Comparison of ENCODE assay signal across 28 cellular contexts in genomic region chr20:47466704-47467459, GRCh38. TPM values are rescaled to one million over a fixed set of nuclear protein-coding genes. Genes with fewer than 3 reads are reported as not detected.
DNase-seq lines count a peak whose midpoint lies in the region; ATAC-seq, FAIRE-seq and TF ChIP-seq lines count a peak whose summit lies in the region.
"Had no signal": no experiment of that assay in that cellular context is flagged by ENCODE, and none has a peak within 500 bp of the region (broad histone marks: within the 10 kb centered on the region; RNA-seq: fewer than 3 reads in every experiment).

No MANE protein-coding gene starts in this region.

- no peak overlapping the region for H3K9ac ChIP-seq in Karpas-422 (ENCODE audit: low read length)

- no peaks in the 10 kb centered on the region for H3K9me3 ChIP-seq in Karpas-422 (ENCODE audit: low read length)
- H3K9me3 ChIP-seq: heart left ventricle, Peyer's patch, tibial nerve had no signal

- no peaks in the 10 kb centered on the region for H3K9me3 Mint-ChIP-seq in stimulated activated memory B cell treated with anti-CD40 and anti-IgM and Interleukin-4, amounts not matched to agents 10 μg/mL and 1 μg/mL and 100 μg/mL, for 72 hours
- no peaks in the 10 kb centered on the region for H3K9me3 Mint-ChIP-seq in activated CD4-positive, alpha-beta T cell treated with anti-CD3 and anti-CD28 coated beads, Interleukin-2, amount 10 ng/mL, durations not matched to agents 24 days and 14 days
- H3K9me3 Mint-ChIP-seq: CD4-positive, CD25-positive, alpha-beta regulatory T cell; T-cell had no signal

- no peaks in the 10 kb centered on the region for H3K36me3 Mint-ChIP-seq in stimulated activated memory B cell treated with anti-CD40 and anti-IgM and Interleukin-4, amounts not matched to agents 10 μg/mL and 1 μg/mL and 100 μg/mL, for 72 hours
- H3K36me3 Mint-ChIP-seq in activated CD4-positive, alpha-beta T cell treated with anti-CD3 and anti-CD28 coated beads, Interleukin-2, amount 10 ng/mL, durations not matched to agents 24 days and 14 days (ENCODE audit: low read depth) = no peaks in the 10 kb centered on the region
- H3K36me3 Mint-ChIP-seq: CD4-positive, CD25-positive, alpha-beta regulatory T cell; T-cell had no signal

- DNase-seq in GM12891 (ENCODE audit: insufficient read length, low spot score) (no peak), Karpas-422 (peak; percentile 38), islet precursor cell (peak; percentile 93), NOMO-1 treated with dmso at 0.1 percent for 144 hours (lab: John Stamatoyannopoulos, UW; ENCODE audit: unreplicated experiment) (no peak), retina (no peak)
- DNase-seq in activated CD4-positive, alpha-beta T cell treated with anti-CD3 and anti-CD28 coated beads, Interleukin-2, amount 10 ng/mL, durations not matched to agents 24 days and 14 days = no peak
- DNase-seq: activated CD4-positive, CD25-positive, alpha-beta regulatory T cell treated with anti-CD3 and anti-CD28 coated beads, Interleukin-2, amount 50 U/mL, for 72 hours; activated CD8-positive, alpha-beta T cell treated with anti-CD3 and anti-CD28 coated beads, Interleukin-2, amount 10 ng/mL, durations not matched to agents 7 days and 5 days; activated gamma-delta T cell; CD4-positive, CD25-positive, alpha-beta regulatory T cell; cerebellar nuclear complex; H7; heart left ventricle; left colon; mesendoderm; MV-4-11; NCI-H510A treated with DMSO at 0.1 percent for 48 hours; NK-92 treated with Interleukin-12 subunit alpha and Interleukin-12 subunit beta, amount 100 ng/mL, for 24 hours; SJCRH30; stimulated activated CD4-positive, alpha-beta T cell treated with anti-CD3 and anti-CD28 coated beads, Interleukin-4, amount 100 ng/mL, for 1 hour; stimulated activated naive CD4-positive, alpha-beta T cell treated with Interleukin-2 at 50 U/mL for 16 hours; T-cell had no signal

- TF ChIP-seq POLR2A in GM12891 (IDR thresholded peaks at IDR 0.05; ENCODE audit: low read depth, low read length) = no peak

- peak overlapping the region; percentile 96 for H3K27ac Mint-ChIP-seq in stimulated activated memory B cell treated with anti-CD40 and anti-IgM and Interleukin-4, amounts not matched to agents 10 μg/mL and 1 μg/mL and 100 μg/mL, for 72 hours
- H3K27ac Mint-ChIP-seq in activated CD4-positive, alpha-beta T cell treated with anti-CD3 and anti-CD28 coated beads, Interleukin-2, amount 10 ng/mL, durations not matched to agents 24 days and 14 days = no peak overlapping the region
- H3K27ac Mint-ChIP-seq: activated CD8-positive, alpha-beta T cell treated with anti-CD3 and anti-CD28 coated beads, Interleukin-2, amount 10 ng/mL, durations not matched to agents 7 days and 5 days; CD4-positive, CD25-positive, alpha-beta regulatory T cell; T-cell had no signal

- peak; percentile 60 for ATAC-seq in stimulated activated memory B cell treated with anti-CD40 and anti-IgM and Interleukin-4, amounts not matched to agents 10 μg/mL and 1 μg/mL and 100 μg/mL, for 72 hours
- ATAC-seq in HG03196 (IDR thresholded peaks at IDR 0.05; ENCODE audit: unreplicated experiment) = no peak
- ATAC-seq: activated CD8-positive, alpha-beta T cell treated with anti-CD3 and anti-CD28 coated beads, Interleukin-2, amount 10 ng/mL, durations not matched to agents 7 days and 5 days; heart left ventricle; left colon; T-cell had no signal

- no peaks in the 10 kb centered on the region for H3K79me2 ChIP-seq in Karpas-422 (ENCODE audit: low read length)

- peaks cover 18% of the 10 kb centered on the region for H3K4me1 ChIP-seq in Karpas-422 (ENCODE audit: low read length)

- FAIRE-seq in GM12891 (lab: Jason Lieb, UNC) = no peak
- FAIRE-seq: G401.6 had no signal

- no peak overlapping the region for H3K4me3 Mint-ChIP-seq in stimulated activated memory B cell treated with anti-CD40 and anti-IgM and Interleukin-4, amounts not matched to agents 10 μg/mL and 1 μg/mL and 100 μg/mL, for 72 hours
- H3K4me3 Mint-ChIP-seq in activated CD4-positive, alpha-beta T cell treated with anti-CD3 and anti-CD28 coated beads, Interleukin-2, amount 10 ng/mL, durations not matched to agents 24 days and 14 days = no peak overlapping the region
- H3K4me3 Mint-ChIP-seq: activated CD8-positive, alpha-beta T cell treated with anti-CD3 and anti-CD28 coated beads, Interleukin-2, amount 10 ng/mL, durations not matched to agents 7 days and 5 days; T-cell had no signal

- no peaks in the 10 kb centered on the region for H3K36me3 ChIP-seq in Karpas-422 (ENCODE audit: insufficient read depth, low read length)
- H3K36me3 ChIP-seq: heart left ventricle, Peyer's patch, SJCRH30, tibial nerve had no signal

- H3K4me1 Mint-ChIP-seq in stimulated activated memory B cell treated with anti-CD40 and anti-IgM and Interleukin-4, amounts not matched to agents 10 μg/mL and 1 μg/mL and 100 μg/mL, for 72 hours = peaks cover 43% of the 10 kb centered on the region
- peaks cover 11% of the 10 kb centered on the region for H3K4me1 Mint-ChIP-seq in activated CD4-positive, alpha-beta T cell treated with anti-CD3 and anti-CD28 coated beads, Interleukin-2, amount 10 ng/mL, durations not matched to agents 24 days and 14 days
- H3K4me1 Mint-ChIP-seq: CD4-positive, CD25-positive, alpha-beta regulatory T cell; T-cell had no signal

- H4K20me1 ChIP-seq in Karpas-422 (ENCODE audit: insufficient read depth, low read depth, low read length) = no peaks in the 10 kb centered on the region

- H3K9me2 ChIP-seq in Karpas-422 (replicated peaks; ENCODE audit: insufficient read depth, low read length) = no peaks in the 10 kb centered on the region

- no peak overlapping the region for H2AFZ ChIP-seq in Karpas-422 (ENCODE audit: low read length)

- H3K27me3 ChIP-seq in Karpas-422 (ENCODE audit: low read length) = no peaks in the 10 kb centered on the region
- H3K27me3 ChIP-seq: heart left ventricle, Peyer's patch, tibial nerve had no signal

- intact Hi-C loops in activated CD4-positive, alpha-beta T cell treated with anti-CD3 and anti-CD28 coated beads, Interleukin-2, amount 10 ng/mL, durations not matched to agents 24 days and 14 days (cut with micrococcal nuclease) = no loop called here

- H3K4me2 ChIP-seq in Karpas-422 (ENCODE audit: low read depth, low read length, poor library complexity, severe bottlenecking) = no peak overlapping the region

- no peak overlapping the region for H3K27ac ChIP-seq in Karpas-422 (ENCODE audit: low read length)
- H3K27ac ChIP-seq: epithelial cell of prostate, heart left ventricle, SJCRH30 had no signal

- H3K4me3 ChIP-seq in Karpas-422 (ENCODE audit: low read length) = no peak overlapping the region
- H3K4me3 ChIP-seq: heart left ventricle, Peyer's patch, SJCRH30, tibial nerve had no signal

- H3K27me3 Mint-ChIP-seq in stimulated activated memory B cell treated with anti-CD40 and anti-IgM and Interleukin-4, amounts not matched to agents 10 μg/mL and 1 μg/mL and 100 μg/mL, for 72 hours = no peaks in the 10 kb centered on the region
- H3K27me3 Mint-ChIP-seq in activated CD4-positive, alpha-beta T cell treated with anti-CD3 and anti-CD28 coated beads, Interleukin-2, amount 10 ng/mL, durations not matched to agents 24 days and 14 days = no peaks in the 10 kb centered on the region
- H3K27me3 Mint-ChIP-seq: CD4-positive, CD25-positive, alpha-beta regulatory T cell; T-cell had no signal

TF ChIP-seq in GM12891, 5 proteins besides CTCF, POLR2A, EP300 and RAD21:
- TF ChIP-seq PAX5 (IDR thresholded peaks at IDR 0.05; ENCODE audit: insufficient read depth, low read length, severe bottlenecking) (no peak), SPI1 (IDR thresholded peaks at IDR 0.05; ENCODE audit: low read depth, low read length) (0 out of 2 replicates have a peak, but pooled peaks have one; percentile 41)

RNA-seq across cellular contexts. Expression of gene NCOA3, which starts 34.8 kb away (rescaled TPM):
- polyA plus RNA-seq in GM12891 (2012; ENCODE audit: low read depth, missing spikeins) = 28.9 TPM
- 67.2 and 90.0 TPM in 2 replicates for total RNA-seq in Karpas-422 (2014; rRNA removed; shearing (Covaris generic); ENCODE audit: low replicate concordance)
- 140 TPM in 2 replicates for total RNA-seq in activated CD4-positive, alpha-beta T cell treated with anti-CD3 and anti-CD28 coated beads, Interleukin-2, amount 10 ng/mL, durations not matched to agents 24 days and 14 days

Comparison
In these comparisons a context has a peak if more than half of its experiments do, and no peak if none do; other contexts are left out.
1. DNase-seq: peak in Karpas-422 (single experiment) and islet precursor cell (single experiment); none in GM12891 (single experiment), NOMO-1 treated with dmso at 0.1 percent for 144 hours (single experiment), activated CD4-positive, alpha-beta T cell treated with anti-CD3 and anti-CD28 coated beads, Interleukin-2, amount 10 ng/mL, durations not matched to agents 24 days and 14 days (single experiment) and retina (single experiment).